In the genomic region with DNA sequence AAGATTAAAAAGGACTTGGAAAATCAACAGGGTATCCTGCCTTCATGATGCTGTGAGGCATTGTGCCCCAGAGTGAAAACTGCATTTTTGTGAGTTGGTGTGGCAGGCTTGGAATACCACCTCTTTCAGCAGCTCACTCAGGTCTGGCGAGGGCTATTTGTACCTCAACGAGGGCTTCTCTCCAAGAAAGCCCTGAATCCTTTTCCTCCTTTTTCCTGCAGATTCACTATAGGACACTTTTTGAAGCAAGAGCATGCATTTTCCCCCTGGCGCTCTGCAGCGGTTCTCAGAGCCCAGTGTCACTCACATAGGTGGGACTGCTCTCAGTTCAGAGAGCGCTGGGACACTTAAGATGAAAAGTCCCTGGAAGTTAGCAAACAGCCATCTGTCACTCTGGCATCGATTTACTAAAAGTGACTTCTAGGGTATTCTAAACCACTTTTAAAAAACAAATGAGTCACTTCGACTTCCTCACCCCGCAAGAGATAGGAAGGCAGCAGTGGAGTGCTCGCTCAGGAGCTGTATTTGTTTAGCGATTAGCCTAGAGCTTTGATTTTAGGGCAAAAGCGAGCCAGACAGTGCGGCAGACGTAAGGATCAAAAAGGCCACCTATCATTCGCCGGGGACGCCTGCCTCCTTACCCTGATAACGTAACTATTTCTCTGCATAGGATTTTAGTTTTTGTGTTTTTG, we compare ENCODE assay signal across 9 cellular contexts. TPM values are rescaled to one million over a fixed set of nuclear protein-coding genes. Genes with fewer than 3 reads are reported as not detected.
A peak's percentile ranks its signal among the peaks of the same experiment; 100 is the strongest.
DNase-seq lines count a peak whose midpoint lies in the region; ATAC-seq, FAIRE-seq and TF ChIP-seq lines count a peak whose summit lies in the region.
"Had no signal": no experiment of that assay in that cellular context is flagged by ENCODE, and none has a peak within 500 bp of the region (broad histone marks: within the 10 kb centered on the region; RNA-seq: fewer than 3 reads in every experiment).

No MANE protein-coding gene starts in this region.

- H3K27ac ChIP-seq in WERI-Rb-1: peak overlapping the region; percentile 69
- no peak overlapping the region for H3K27ac ChIP-seq in smooth muscle cell (ENCODE audit: low read depth)

- POLR2A ChIA-PET in activated CD4-positive, alpha-beta T cell treated with anti-CD3 and anti-CD28 coated beads, Interleukin-2, amount 10 ng/mL, durations not matched to agents 7 days and 5 days (lab: Charles Lee): no interaction called here

- peaks cover 12% of the 10 kb centered on the region for H3K9me3 ChIP-seq in WERI-Rb-1 (ENCODE audit: severe bottlenecking)
- H3K9me3 ChIP-seq in iPS-15b (ENCODE audit: control insufficient read depth, insufficient read depth, low read length): peaks cover 9% of the 10 kb centered on the region
- no peaks in the 10 kb centered on the region for H3K9me3 ChIP-seq in smooth muscle cell (replicated peaks; ENCODE audit: low read depth)

- CTCF ChIA-PET in activated CD4-positive, alpha-beta T cell treated with anti-CD3 and anti-CD28 coated beads, Interleukin-2, amount 10 ng/mL, durations not matched to agents 7 days and 5 days (lab: Charles Lee): interaction anchor here (1.0 kb wide), 1 partner anchor 21 kb away, joined by 3 read pairs; no protein-coding TSS in a partner anchor

- H4K20me1 ChIP-seq in smooth muscle cell (ENCODE audit: low read depth): no peaks in the 10 kb centered on the region

- H3K27me3 Mint-ChIP-seq in activated CD4-positive, alpha-beta T cell treated with anti-CD3 and anti-CD28 coated beads, Interleukin-2, amount 10 ng/mL, durations not matched to agents 7 days and 5 days: peaks cover 75% of the 10 kb centered on the region

- H3K4me3 Mint-ChIP-seq in activated CD4-positive, alpha-beta T cell treated with anti-CD3 and anti-CD28 coated beads, Interleukin-2, amount 10 ng/mL, durations not matched to agents 7 days and 5 days: peak overlapping the region; percentile 57

- no peak for ATAC-seq in GM19324 (IDR thresholded peaks at IDR 0.05; ENCODE audit: low FRiP score, unreplicated experiment)

- H3K9ac ChIP-seq in iPS-15b (ENCODE audit: low read depth, low read length): no peak overlapping the region
- H3K9ac ChIP-seq in smooth muscle cell (ENCODE audit: low read depth): no peak overlapping the region

- H3K79me2 ChIP-seq in smooth muscle cell (ENCODE audit: low read depth): no peaks in the 10 kb centered on the region

- H3K36me3 ChIP-seq in WERI-Rb-1 (peaks cover 3% of the 10 kb centered on the region; the same call in 1 of the 2 replicates), iPS-15b (ENCODE audit: control insufficient read depth, insufficient read depth, low read length) (no peaks in the 10 kb centered on the region), smooth muscle cell (ENCODE audit: low read depth) (no peaks in the 10 kb centered on the region)

- TF ChIP-seq CTCF in WERI-Rb-1 (IDR thresholded peaks at IDR 0.05; ENCODE audit: low read depth, low read length) (no peak), smooth muscle cell (IDR thresholded peaks at IDR 0.05; ENCODE audit: borderline replicate concordance, insufficient read depth, poor library complexity, severe bottlenecking) (no peak)

- H3F3A ChIP-seq in smooth muscle cell (ENCODE audit: low read depth): no peaks in the 10 kb centered on the region

- no peak overlapping the region for H3K27ac Mint-ChIP-seq in activated CD4-positive, alpha-beta T cell treated with anti-CD3 and anti-CD28 coated beads, Interleukin-2, amount 10 ng/mL, durations not matched to agents 7 days and 5 days

- peak overlapping the region; percentile 92 for H3K4me2 ChIP-seq in smooth muscle cell

- H3K4me3 ChIP-seq in WERI-Rb-1 (ENCODE audit: low read depth, low read length) (peak overlapping the region; percentile 75), iPS-15b (ENCODE audit: low read depth, low read length) (peak overlapping the region; percentile 65), smooth muscle cell (peak overlapping the region; percentile 57)

- no peak for FAIRE-seq in RCC 7860 (lab: Jason Lieb, UNC)

- H3K27me3 ChIP-seq in WERI-Rb-1 (ENCODE audit: insufficient read depth, low read depth, severe bottlenecking): no peaks in the 10 kb centered on the region
- peaks cover 66% of the 10 kb centered on the region for H3K27me3 ChIP-seq in iPS-15b (ENCODE audit: control insufficient read depth, insufficient read depth, low read length)
- peaks cover 64% of the 10 kb centered on the region for H3K27me3 ChIP-seq in smooth muscle cell (ENCODE audit: low read depth)

- no peak for DNase-seq in activated CD4-positive, alpha-beta T cell treated with anti-CD3 and anti-CD28 coated beads, Interleukin-2, amount 10 ng/mL, durations not matched to agents 7 days and 5 days
- no peak for DNase-seq in activated CD4-positive, alpha-beta T cell treated with anti-CD3 and anti-CD28 coated beads, Interleukin-2, amount 50 U/mL, for 48 hours
- peak; percentile 18 for DNase-seq in WERI-Rb-1
- no peak for DNase-seq in smooth muscle cell (lab: John Stamatoyannopoulos, UW; ENCODE audit: unreplicated experiment)
- no peak for DNase-seq in COR-L47 (lab: John Stamatoyannopoulos, UW)
- no peak for DNase-seq in RCC 7860 (ENCODE audit: low spot score)
- DNase-seq: DND-41 had no signal

- no peaks in the 10 kb centered on the region for H3K4me1 ChIP-seq in iPS-15b (ENCODE audit: control insufficient read depth, insufficient read depth, low read length)
- peaks cover 13% of the 10 kb centered on the region for H3K4me1 ChIP-seq in smooth muscle cell (ENCODE audit: low read depth)

- H3K9me3 Mint-ChIP-seq in activated CD4-positive, alpha-beta T cell treated with anti-CD3 and anti-CD28 coated beads, Interleukin-2, amount 10 ng/mL, durations not matched to agents 7 days and 5 days: peaks cover 8% of the 10 kb centered on the region

- peaks cover 23% of the 10 kb centered on the region for H3K4me1 Mint-ChIP-seq in activated CD4-positive, alpha-beta T cell treated with anti-CD3 and anti-CD28 coated beads, Interleukin-2, amount 10 ng/mL, durations not matched to agents 7 days and 5 days

- H3K36me3 Mint-ChIP-seq in activated CD4-positive, alpha-beta T cell treated with anti-CD3 and anti-CD28 coated beads, Interleukin-2, amount 10 ng/mL, durations not matched to agents 7 days and 5 days (ENCODE audit: low read depth): peaks cover 2% of the 10 kb centered on the region

- WGBS in smooth muscle cell (ENCODE audit: low lambda C conversion rate): 3% methylated on average over 17 of the region's 17 CpGs

- H2AFZ ChIP-seq in smooth muscle cell (ENCODE audit: low read depth): no peak overlapping the region

RNA-seq across cellular contexts. Expression of a gene that starts 0.8 kb away (rescaled TPM):
- not detected for total RNA-seq in activated CD4-positive, alpha-beta T cell treated with anti-CD3 and anti-CD28 coated beads, Interleukin-2, amount 10 ng/mL, durations not matched to agents 7 days and 5 days
- 0.54 and 0.58 TPM in 2 replicates for total RNA-seq in smooth muscle cell
- 0.20 and 0.30 TPM in 2 replicates for polyA plus RNA-seq in smooth muscle cell
